ENCODE assay signal across 20 cellular contexts in genomic region chr2:8553643-8554042, GRCh38.
A peak's percentile ranks its signal among the peaks of the same experiment; 100 is the strongest.
DNase-seq lines count a peak whose midpoint lies in the region; ATAC-seq and TF ChIP-seq lines count a peak whose summit lies in the region.
"Had no signal": no experiment of that assay in that cellular context is flagged by ENCODE, and none has a peak within 500 bp of the region (broad histone marks: within the 10 kb centered on the region; RNA-seq: fewer than 3 reads in every experiment).

No MANE protein-coding gene starts in this region.

- H3K4me3 ChIP-seq in DOHH2 (ENCODE audit: low read length) (no peak overlapping the region), LNCaP clone FGC (ENCODE audit: low read depth, low read length) (no peak overlapping the region), OCI-LY3 (ENCODE audit: low read length) (no peak overlapping the region)
- H3K4me3 ChIP-seq: BLaER1, GM12878, GM23248 had no signal

- H3K27me3 ChIP-seq in DOHH2 (ENCODE audit: control insufficient read depth, low read length), result no peaks in the 10 kb centered on the region
- no peaks in the 10 kb centered on the region for H3K27me3 ChIP-seq in OCI-LY3 (ENCODE audit: low read depth, low read length)
- H3K27me3 ChIP-seq: BLaER1 had no signal

- peaks cover 3% of the 10 kb centered on the region; the same call in 1 of the 2 replicates for H3F3A ChIP-seq in DOHH2 (ENCODE audit: control insufficient read depth, insufficient read depth)

- no peaks in the 10 kb centered on the region for H4K20me1 ChIP-seq in DOHH2 (ENCODE audit: control insufficient read depth, insufficient read depth, low read depth, low read length)
- no peaks in the 10 kb centered on the region for H4K20me1 ChIP-seq in OCI-LY3 (ENCODE audit: insufficient read depth, low read length)
- H4K20me1 ChIP-seq: BLaER1 had no signal

- H3K27me3 Mint-ChIP-seq in activated naive CD8-positive, alpha-beta T cell treated with anti-CD3 and anti-CD28 coated beads for 36 hours, result no peaks in the 10 kb centered on the region

- H2AFZ ChIP-seq in OCI-LY3 (ENCODE audit: low read depth, low read length), result no peak overlapping the region
- H2AFZ ChIP-seq: GM23248 had no signal

- H3K9me3 ChIP-seq in DOHH2 (ENCODE audit: control insufficient read depth, insufficient read depth, low read length) (peaks cover 7% of the 10 kb centered on the region), OCI-LY3 (ENCODE audit: insufficient read depth, low read length) (peaks cover 8% of the 10 kb centered on the region; the same call in 1 of the 2 replicates)
- H3K9me3 ChIP-seq: Caco-2 had no signal

- H3K27ac ChIP-seq in DOHH2 (ENCODE audit: low read depth, low read length) (peak overlapping the region; percentile 24; the same call in 1 of the 2 replicates), OCI-LY3 (ENCODE audit: low read length) (peak overlapping the region; percentile 98)
- H3K27ac ChIP-seq: BLaER1, C4-2B, GM23248 had no signal

- H3K27ac Mint-ChIP-seq in activated naive CD8-positive, alpha-beta T cell treated with anti-CD3 and anti-CD28 coated beads for 36 hours, result no peak overlapping the region
- H3K27ac Mint-ChIP-seq: B cell; CD4-positive, CD25-positive, alpha-beta regulatory T cell; CD8-positive, alpha-beta T cell had no signal

- peak overlapping the region; percentile 90 for H3K9ac ChIP-seq in OCI-LY3 (ENCODE audit: low read length)
- H3K9ac ChIP-seq: BLaER1, GM23248 had no signal

- H3K4me3 Mint-ChIP-seq in activated naive CD8-positive, alpha-beta T cell treated with anti-CD3 and anti-CD28 coated beads for 36 hours, result no peak overlapping the region
- H3K4me3 Mint-ChIP-seq: B cell; CD4-positive, CD25-positive, alpha-beta regulatory T cell; CD8-positive, alpha-beta T cell had no signal

- no peaks in the 10 kb centered on the region for H3K79me2 ChIP-seq in DOHH2 (ENCODE audit: control insufficient read depth, low read length)
- H3K79me2 ChIP-seq in OCI-LY3 (ENCODE audit: low read length), result peaks cover 26% of the 10 kb centered on the region

- H3K4me1 Mint-ChIP-seq in activated naive CD8-positive, alpha-beta T cell treated with anti-CD3 and anti-CD28 coated beads for 36 hours, result peaks cover 15% of the 10 kb centered on the region

- DNase-seq in LNCaP clone FGC (ENCODE audit: low read depth) (peak; percentile 36), left lobe of liver (ENCODE audit: low spot score) (no peak), UCSD-AML1 (lab: John Stamatoyannopoulos, UW; ENCODE audit: unreplicated experiment) (no peak)
- DNase-seq in activated naive CD4-positive, alpha-beta T cell treated with anti-CD3 and anti-CD28 coated beads, Interleukin-2, amount 50 U/mL, for 16 hours, result no peak
- DNase-seq in activated naive CD8-positive, alpha-beta T cell treated with anti-CD3 and anti-CD28 coated beads for 36 hours, result no peak
- DNase-seq: CD4-positive, CD25-positive, alpha-beta regulatory T cell; CD8-positive, alpha-beta T cell; DMS153; DMS79 treated with DMSO at 0.1 percent for 48 hours; GM23248; H7; HCEC 1CT had no signal

- TF ChIP-seq CTCF in DOHH2 (IDR thresholded peaks at IDR 0.05; ENCODE audit: low read depth, low read length, poor library complexity, severe bottlenecking), result no peak
- TF ChIP-seq CTCF in LNCaP clone FGC (IDR thresholded peaks at IDR 0.05; ENCODE audit: control insufficient read depth, extremely low read depth, insufficient read depth), result no peak
- no peak for TF ChIP-seq CTCF in OCI-LY3 (IDR thresholded peaks at IDR 0.05; ENCODE audit: low read depth, low read length)

- H3K9me2 ChIP-seq in DOHH2 (replicated peaks; ENCODE audit: control insufficient read depth, low read length), result no peaks in the 10 kb centered on the region

- no peak overlapping the region for H3K4me2 ChIP-seq in DOHH2 (ENCODE audit: low read length)
- peak overlapping the region; percentile 41 for H3K4me2 ChIP-seq in OCI-LY3 (ENCODE audit: low read length)
- H3K4me2 ChIP-seq: BLaER1 had no signal

- peaks cover 6% of the 10 kb centered on the region for H3K9me3 Mint-ChIP-seq in activated naive CD8-positive, alpha-beta T cell treated with anti-CD3 and anti-CD28 coated beads for 36 hours

- H3K4me1 ChIP-seq in DOHH2 (ENCODE audit: control insufficient read depth, low read length) (peaks cover 40% of the 10 kb centered on the region), OCI-LY3 (ENCODE audit: low read length) (peaks cover 52% of the 10 kb centered on the region)
- H3K4me1 ChIP-seq: Caco-2 had no signal

- peaks cover under 1% of the 10 kb centered on the region for H3K36me3 Mint-ChIP-seq in activated naive CD8-positive, alpha-beta T cell treated with anti-CD3 and anti-CD28 coated beads for 36 hours
- H3K36me3 Mint-ChIP-seq: CD4-positive, CD25-positive, alpha-beta regulatory T cell; CD8-positive, alpha-beta T cell had no signal

- ATAC-seq in left lobe of liver, result peak; percentile 64
- no peak for ATAC-seq in HG02759 (IDR thresholded peaks at IDR 0.05; ENCODE audit: unreplicated experiment)
- ATAC-seq: CD8-positive, alpha-beta T cell; GM12878 had no signal

- peaks cover 12% of the 10 kb centered on the region; the same call in 1 of the 2 replicates for H3K36me3 ChIP-seq in DOHH2 (ENCODE audit: control insufficient read depth, low read length)
- H3K36me3 ChIP-seq in OCI-LY3 (replicated peaks; ENCODE audit: low read depth, low read length), result peaks cover 35% of the 10 kb centered on the region
- H3K36me3 ChIP-seq: BLaER1 had no signal
